In genomic region chr9:4226331-4227250, GRCh38 we compare ENCODE assay signal across 20 cellular contexts.
DNase-seq lines count a peak whose midpoint lies in the region; ATAC-seq and TF ChIP-seq lines count a peak whose summit lies in the region.
"Had no signal": no experiment of that assay in that cellular context is flagged by ENCODE, and none has a peak within 500 bp of the region (broad histone marks: within the 10 kb centered on the region; RNA-seq: fewer than 3 reads in every experiment).

No MANE protein-coding gene starts in this region.

- H3K79me2 ChIP-seq in neural progenitor cell (ENCODE audit: low read depth) = peaks cover 91% of the 10 kb centered on the region

- H3K36me3 Mint-ChIP-seq in neural progenitor cell = peaks cover 43% of the 10 kb centered on the region
- H3K36me3 Mint-ChIP-seq in naive thymus-derived CD4-positive, alpha-beta T cell = no peaks in the 10 kb centered on the region
- H3K36me3 Mint-ChIP-seq: activated CD4-positive, alpha-beta memory T cell treated with anti-CD3 and anti-CD28 coated beads for 36 hours; CD8-positive, alpha-beta memory T cell; memory B cell; stimulated activated effector memory CD8-positive, alpha-beta T cell treated with anti-CD3 and anti-CD28 coated beads, Interleukin-12 subunit alpha, Interleukin-12 subunit beta, amount 100 ng/mL, for 72 hours had no signal

- TF ChIP-seq CTCF in neural progenitor cell (IDR thresholded peaks at IDR 0.05) (no peak), left lung (IDR thresholded peaks at IDR 0.05) (no peak)

- peaks cover 18% of the 10 kb centered on the region for H3K4me1 Mint-ChIP-seq in neural progenitor cell
- H3K4me1 Mint-ChIP-seq in naive thymus-derived CD4-positive, alpha-beta T cell = peaks cover 0 to 28% (median 4%) of the 10 kb centered on the region in 7 donors
- H3K4me1 Mint-ChIP-seq: CD8-positive, alpha-beta memory T cell; memory B cell; stimulated activated effector memory CD8-positive, alpha-beta T cell treated with anti-CD3 and anti-CD28 coated beads, Interleukin-12 subunit alpha, Interleukin-12 subunit beta, amount 100 ng/mL, for 72 hours had no signal

- H3K4me3 Mint-ChIP-seq in neural progenitor cell = no peak overlapping the region
- H3K4me3 Mint-ChIP-seq in naive thymus-derived CD4-positive, alpha-beta T cell = no peak overlapping the region
- H3K4me3 Mint-ChIP-seq: activated CD4-positive, alpha-beta memory T cell treated with anti-CD3 and anti-CD28 coated beads for 36 hours; CD8-positive, alpha-beta memory T cell; memory B cell; stimulated activated effector memory CD8-positive, alpha-beta T cell treated with anti-CD3 and anti-CD28 coated beads, Interleukin-12 subunit alpha, Interleukin-12 subunit beta, amount 100 ng/mL, for 72 hours had no signal

- CTCF ChIA-PET in naive thymus-derived CD4-positive, alpha-beta T cell (lab: Charles Lee) = interaction anchor here (0.6 kb wide), 1 partner anchor 1365 kb away, joined by 3 read pairs; no protein-coding TSS in a partner anchor

- no peak overlapping the region for H3K27ac Mint-ChIP-seq in neural progenitor cell
- no peak overlapping the region for H3K27ac Mint-ChIP-seq in naive thymus-derived CD4-positive, alpha-beta T cell
- H3K27ac Mint-ChIP-seq: activated CD4-positive, alpha-beta memory T cell treated with anti-CD3 and anti-CD28 coated beads for 36 hours; CD8-positive, alpha-beta memory T cell; memory B cell; stimulated activated effector memory CD8-positive, alpha-beta T cell treated with anti-CD3 and anti-CD28 coated beads, Interleukin-12 subunit alpha, Interleukin-12 subunit beta, amount 100 ng/mL, for 72 hours had no signal

- peak overlapping the region; percentile 13; the same call in 1 of the 2 replicates for H3K9ac ChIP-seq in iPS-20b (ENCODE audit: low read depth, low read length)
- H3K9ac ChIP-seq in neural progenitor cell = no peak overlapping the region
- H3K9ac ChIP-seq: KMS-11 had no signal

- ATAC-seq in Right ventricle myocardium inferior = peak; percentile 45
- no peak for ATAC-seq in Right ventricle myocardium superior (ENCODE audit: poor library complexity)
- no peak for ATAC-seq in left lung
- no peak for ATAC-seq in HG03025 (IDR thresholded peaks at IDR 0.05; ENCODE audit: low FRiP score, unreplicated experiment)
- no peak for ATAC-seq in naive thymus-derived CD4-positive, alpha-beta T cell

- peaks cover 18% of the 10 kb centered on the region for H3F3A ChIP-seq in neural progenitor cell (ENCODE audit: low read depth)

- no peaks in the 10 kb centered on the region for H3K9me3 Mint-ChIP-seq in neural progenitor cell
- peaks cover 0 to 1% (median 0%) of the 10 kb centered on the region in 11 donors for H3K9me3 Mint-ChIP-seq in naive thymus-derived CD4-positive, alpha-beta T cell
- H3K9me3 Mint-ChIP-seq: activated CD4-positive, alpha-beta memory T cell treated with anti-CD3 and anti-CD28 coated beads for 36 hours; CD8-positive, alpha-beta memory T cell; memory B cell; stimulated activated effector memory CD8-positive, alpha-beta T cell treated with anti-CD3 and anti-CD28 coated beads, Interleukin-12 subunit alpha, Interleukin-12 subunit beta, amount 100 ng/mL, for 72 hours had no signal

- POLR2A ChIA-PET in naive thymus-derived CD4-positive, alpha-beta T cell (lab: Charles Lee) = no interaction called here

- H4K20me1 ChIP-seq in neural progenitor cell (ENCODE audit: low read depth) = no peaks in the 10 kb centered on the region

- peaks cover 6% of the 10 kb centered on the region for H3K4me1 ChIP-seq in iPS-20b (ENCODE audit: insufficient read depth, low read length)
- H3K4me1 ChIP-seq in neural progenitor cell = peaks cover 45% of the 10 kb centered on the region
- no peaks in the 10 kb centered on the region for H3K4me1 ChIP-seq in left lung
- H3K4me1 ChIP-seq in naive thymus-derived CD4-positive, alpha-beta T cell (ENCODE audit: control insufficient read depth in 2 of 2, insufficient read depth in 2 of 2, low read length in 2 of 2) = no peaks in the 10 kb centered on the region
- H3K4me1 ChIP-seq: ascending aorta, SJCRH30 had no signal

- no peaks in the 10 kb centered on the region for H3K36me3 ChIP-seq in iPS-20b (ENCODE audit: insufficient read depth, low read depth, low read length)
- H3K36me3 ChIP-seq in neural progenitor cell = no peaks in the 10 kb centered on the region
- no peaks in the 10 kb centered on the region for H3K36me3 ChIP-seq in left lung
- no peaks in the 10 kb centered on the region for H3K36me3 ChIP-seq in naive thymus-derived CD4-positive, alpha-beta T cell (ENCODE audit: control insufficient read depth in 2 of 3, insufficient read depth in 3 of 3, low read length in 3 of 3)
- H3K36me3 ChIP-seq: ascending aorta, upper lobe of left lung had no signal

- intact Hi-C loops in Right ventricle myocardium inferior (cut with DNase I) (loop anchor here (5.0 kb wide), 2 partner anchors 144 to 494 kb away; no protein-coding TSS in a partner anchor), Right ventricle myocardium superior (cut with DNase I) (loop anchor here (5.0 kb wide), 1 partner anchor 494 kb away; no protein-coding TSS in a partner anchor), left lung (cut with DNase I) (no loop called here)
- intact Hi-C loops in naive thymus-derived CD4-positive, alpha-beta T cell (cut with micrococcal nuclease) = loop anchor here (5.0 kb wide), 2 partner anchors 51 to 494 kb away; no protein-coding TSS in a partner anchor

- H3K27ac ChIP-seq in iPS-20b (ENCODE audit: low read length) = no peak overlapping the region
- no peak overlapping the region for H3K27ac ChIP-seq in neural progenitor cell
- H3K27ac ChIP-seq in left lung = no peak overlapping the region
- H3K27ac ChIP-seq in naive thymus-derived CD4-positive, alpha-beta T cell (ENCODE audit: low read depth, low read length) = no peak overlapping the region
- H3K27ac ChIP-seq: ascending aorta, coronary artery, KMS-11, SJCRH30, upper lobe of left lung had no signal

- H3K27me3 Mint-ChIP-seq in neural progenitor cell (ENCODE audit: insufficient read depth, low read depth) = peaks cover 5% of the 10 kb centered on the region
- peaks cover 0 to 10% (median 2%) of the 10 kb centered on the region in 5 donors for H3K27me3 Mint-ChIP-seq in naive thymus-derived CD4-positive, alpha-beta T cell

- H2AFZ ChIP-seq in neural progenitor cell (replicated peaks) = no peak overlapping the region

- H3K4me3 ChIP-seq in iPS-20b (ENCODE audit: low read length) (no peak overlapping the region), neural progenitor cell (no peak overlapping the region), left lung (no peak overlapping the region)
- H3K4me3 ChIP-seq in naive thymus-derived CD4-positive, alpha-beta T cell (ENCODE audit: low read length) = no peak overlapping the region
- H3K4me3 ChIP-seq: ascending aorta, coronary artery, SJCRH30, upper lobe of left lung had no signal

- no peak overlapping the region for H3K4me2 ChIP-seq in neural progenitor cell
- H3K4me2 ChIP-seq: KMS-11 had no signal

- DNase-seq in Right ventricle myocardium inferior (ENCODE audit: missing footprints) (no peak), Right ventricle myocardium superior (no peak), OCI-M1 (lab: John Stamatoyannopoulos, UW) (peak; percentile 91), neural progenitor cell (ENCODE audit: low spot score) (no peak), left lung (no peak)
- no peak for DNase-seq in naive thymus-derived CD4-positive, alpha-beta T cell
- DNase-seq: activated CD4-positive, alpha-beta memory T cell treated with anti-CD3 and anti-CD28 coated beads for 36 hours; CD8-positive, alpha-beta memory T cell; NCI-H1436; NCI-H2227 treated with DMSO at 0.1 percent for 48 hours; nucleus accumbens; SJCRH30; upper lobe of left lung had no signal

- H3K27me3 ChIP-seq in iPS-20b (ENCODE audit: insufficient read depth, low read length) = no peaks in the 10 kb centered on the region
- no peaks in the 10 kb centered on the region for H3K27me3 ChIP-seq in neural progenitor cell
- no peaks in the 10 kb centered on the region for H3K27me3 ChIP-seq in left lung
- no peaks in the 10 kb centered on the region for H3K27me3 ChIP-seq in naive thymus-derived CD4-positive, alpha-beta T cell (ENCODE audit: control insufficient read depth in 2 of 2, insufficient read depth in 2 of 2, low read length in 2 of 2)
- H3K27me3 ChIP-seq: ascending aorta, SJCRH30, upper lobe of left lung had no signal

- H3K9me3 ChIP-seq in iPS-20b (ENCODE audit: insufficient read depth, low read depth, low read length) = no peaks in the 10 kb centered on the region
- no peaks in the 10 kb centered on the region for H3K9me3 ChIP-seq in neural progenitor cell (ENCODE audit: low read depth)
- no peaks in the 10 kb centered on the region for H3K9me3 ChIP-seq in left lung
- H3K9me3 ChIP-seq in naive thymus-derived CD4-positive, alpha-beta T cell (ENCODE audit: control insufficient read depth in 2 of 3, low read length in 3 of 3) = no peaks in the 10 kb centered on the region
- H3K9me3 ChIP-seq: ascending aorta, SJCRH30, upper lobe of left lung had no signal

Comparison
In these comparisons a context has a peak if more than half of its experiments do, and no peak if none do; other contexts are left out.
1. intact Hi-C loops: an anchor here in Right ventricle myocardium inferior (5.0 kb wide), Right ventricle myocardium superior (5.0 kb wide) and naive thymus-derived CD4-positive, alpha-beta T cell (5.0 kb wide); none called in left lung.